ENCODE assay signal across 8 cellular contexts in the genomic region with DNA sequence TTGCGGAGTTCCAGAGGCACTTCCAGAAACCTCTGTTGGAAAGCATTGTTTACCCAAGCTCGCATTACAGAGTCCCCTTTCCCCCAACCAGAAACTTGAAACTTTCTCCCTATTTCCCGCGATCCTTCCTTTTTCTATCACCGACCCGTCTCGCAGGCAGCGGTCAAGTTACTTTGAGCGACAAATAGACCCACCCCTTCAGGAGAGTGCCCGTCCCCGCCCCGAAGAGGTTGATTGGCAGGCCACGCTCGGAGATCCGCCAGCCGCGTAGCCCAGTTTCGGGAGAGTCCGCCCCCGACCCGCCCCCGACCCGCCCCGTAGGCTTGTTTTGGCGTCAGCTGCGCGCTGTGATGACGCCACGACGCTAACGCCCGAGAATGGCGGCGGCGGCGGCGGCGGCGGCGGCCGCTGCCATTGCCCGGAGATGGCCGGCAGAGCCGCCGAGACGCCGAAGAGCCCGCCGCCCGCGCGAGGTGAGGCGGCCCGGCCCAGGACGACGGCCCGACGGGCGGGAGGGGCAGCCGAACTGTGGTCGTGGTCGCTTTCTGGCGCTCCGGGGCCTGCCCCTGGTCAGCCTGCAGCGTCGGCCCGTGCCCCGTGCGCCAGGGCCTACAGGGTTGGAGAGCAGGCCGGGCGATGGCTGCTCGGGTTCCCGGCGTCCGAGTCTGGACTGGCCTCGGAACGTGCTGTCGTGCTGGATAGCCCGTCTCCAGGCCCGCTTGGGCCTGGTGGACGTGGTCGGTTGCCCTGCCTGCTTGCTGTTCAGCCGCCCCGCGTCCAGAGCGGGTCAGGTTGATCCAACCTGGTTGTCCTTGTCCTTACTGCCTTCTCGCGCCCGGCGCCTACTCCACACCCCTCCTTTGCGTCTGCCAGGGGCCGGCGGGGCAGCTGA. TPM values are rescaled to one million over a fixed set of nuclear protein-coding genes. Genes with fewer than 3 reads are reported as not detected.
DNase-seq lines count a peak whose midpoint lies in the region; FAIRE-seq and TF ChIP-seq lines count a peak whose summit lies in the region.

Gene PSKH1, plus strand, starts transcription at position 356 of the 892 bp plus-strand sequence. CDS start 15,496 bp downstream, outside the sequence.

- H3K27me3 ChIP-seq in SJSA1 (replicated peaks) (no peaks in the 10 kb centered on the region), neuron (ENCODE audit: insufficient read depth, low read length) (no peaks in the 10 kb centered on the region)

- POLR2A ChIA-PET in HEK293 (lab: Yijun Ruan, JAX) = interaction anchor here (0.6 to 1.4 kb wide), 6 partner anchors 9 to 331 kb away, joined by 3 to 8 read pairs (median 4); partner anchors contain the start of genes RANBP10 and TSNAXIP1

- H3K27ac ChIP-seq in HEK293 (ENCODE audit: extremely low read depth, low read depth, low read length) = peak within 1 kb of the TSS; percentile 85
- H3K27ac ChIP-seq in SJSA1 = peak within 1 kb of the TSS; percentile 91

- CTCF ChIA-PET in HEK293 (lab: Yijun Ruan, JAX) = interaction anchor here (0.6 to 3.2 kb wide), 6 partner anchors 10 to 376 kb away, joined by 3 to 22 read pairs (median 4); no protein-coding TSS in a partner anchor

- H3K9me3 ChIP-seq in HEK293 (ENCODE audit: control insufficient read depth, insufficient read depth, low read depth, low read length) (no peaks in the 10 kb centered on the region), SJSA1 (replicated peaks) (peaks cover 5% of the 10 kb centered on the region; the same call in 1 of the 2 replicates), neuron (ENCODE audit: low read length) (no peaks in the 10 kb centered on the region)

- FAIRE-seq in G401.6 (lab: Jason Lieb, UNC) = peak; percentile 80

- H2AFZ ChIP-seq in neuron (ENCODE audit: low read depth, low read length) = peak within 1 kb of the TSS; percentile 77

- H3K36me3 ChIP-seq in HEK293 (ENCODE audit: control insufficient read depth in 2 of 2, insufficient read depth in 1 of 2, low read length in 2 of 2) = peaks cover 0 to 3% of the 10 kb centered on the region in 2 experiments; a peak in 2 of 3 replicates
- H3K36me3 ChIP-seq in SJSA1 = peaks cover 15% of the 10 kb centered on the region
- H3K36me3 ChIP-seq in neuron (ENCODE audit: insufficient read depth, low read length) = no peaks in the 10 kb centered on the region

- peak; percentile 27; the same call in 1 of the 2 replicates for TF ChIP-seq CTCF in HEK293 (tag by site-specific recombination; IDR thresholded peaks at IDR 0.05)

- H3K4me1 ChIP-seq in HEK293 (ENCODE audit: control insufficient read depth, insufficient read depth, low read length) (peaks cover 4% of the 10 kb centered on the region), SJSA1 (replicated peaks) (peaks cover 18% of the 10 kb centered on the region), neuron (ENCODE audit: insufficient read depth, low read length) (peaks cover 26% of the 10 kb centered on the region)

- DNase-seq in MV-4-11 (lab: John Stamatoyannopoulos, UW) (peak; percentile 94), SJSA1 (ENCODE audit: low read depth in 1 of 2, low spot score in 2 of 2) (peak; percentile 88 to 97), foreskin melanocyte (peak; percentile 83), stromal cell of bone marrow (ENCODE audit: low read depth) (peak; percentile 90)
- peak; percentile 81 to 94 (median 86) for DNase-seq in activated naive CD4-positive, alpha-beta T cell (lab: John Stamatoyannopoulos, UW)

- peak within 1 kb of the TSS; percentile 82 for H3K4me3 ChIP-seq in HEK293 (ENCODE audit: low read depth, low read length)
- H3K4me3 ChIP-seq in SJSA1 = peak within 1 kb of the TSS; percentile 100
- peak within 1 kb of the TSS; percentile 100 for H3K4me3 ChIP-seq in neuron (ENCODE audit: low read length)

TF ChIP-seq in HEK293, 187 proteins besides CTCF, POLR2A, EP300 and RAD21 (continues in another document):
- peak; percentile 87 for TF ChIP-seq YY1 (tag by site-specific recombination; IDR thresholded peaks at IDR 0.05)
- TF ChIP-seq KLF8 (tag by site-specific recombination; IDR thresholded peaks at IDR 0.05) = peak; percentile 73; the same call in 1 of the 2 replicates
- no peak for TF ChIP-seq BCL11A (tag by site-specific recombination; IDR thresholded peaks at IDR 0.05; ENCODE audit: low read depth)
- no peak for TF ChIP-seq ZNF274 (IDR thresholded peaks at IDR 0.05; ENCODE audit: low read length)
- no peak for TF ChIP-seq ZNF274 (tag by site-specific recombination; IDR thresholded peaks at IDR 0.05; ENCODE audit: borderline replicate concordance)
- TF ChIP-seq ZNF560 (tag by site-specific recombination; IDR thresholded peaks at IDR 0.05; ENCODE audit: borderline replicate concordance) = no peak
- no peak for TF ChIP-seq ZNF596 (tag by site-specific recombination; IDR thresholded peaks at IDR 0.05)
- 0 out of 2 replicates have a peak, but pooled peaks have one; percentile 19 for TF ChIP-seq ZBTB11 (tag by site-specific recombination; conservative IDR thresholded peaks at IDR 0.05; ENCODE audit: low read depth)
- peak; percentile 33; the same call in 1 of the 2 replicates for TF ChIP-seq KLF9 (tag by site-specific recombination; IDR thresholded peaks at IDR 0.05; ENCODE audit: low read depth)
- 0 out of 2 replicates have a peak, but pooled peaks have one; percentile 32 for TF ChIP-seq ZBTB44 (tag by site-specific recombination; IDR thresholded peaks at IDR 0.05)
- TF ChIP-seq ZNF600 (tag by site-specific recombination; IDR thresholded peaks at IDR 0.05) = peak; percentile 73
- peak; percentile 65 for TF ChIP-seq ZNF660 (tag by site-specific recombination; IDR thresholded peaks at IDR 0.05)
- TF ChIP-seq SP2 (tag by site-specific recombination; IDR thresholded peaks at IDR 0.05) = peak; percentile 95
- TF ChIP-seq ZNF133 (tag by site-specific recombination; IDR thresholded peaks at IDR 0.05) = no peak
- TF ChIP-seq ZNF677 (tag by site-specific recombination; IDR thresholded peaks at IDR 0.05) = peak; percentile 51; the same call in 1 of the 2 replicates
- peak; percentile 96 for TF ChIP-seq KLF10 (tag by site-specific recombination; IDR thresholded peaks at IDR 0.05)
- no peak for TF ChIP-seq TCF7L2 (IDR thresholded peaks at IDR 0.05; ENCODE audit: borderline replicate concordance, low read depth, low read length)
- TF ChIP-seq YY2 (tag by site-specific recombination; IDR thresholded peaks at IDR 0.05) = peak; percentile 84
- TF ChIP-seq ZBTB20 (tag by site-specific recombination; IDR thresholded peaks at IDR 0.05) = peak; percentile 33; the same call in 1 of the 2 replicates

RNA-seq across cellular contexts. Expression of gene PSKH1, which starts in this region (rescaled TPM):
- total RNA-seq in SJSA1 (2014; rRNA removed; shearing (Covaris generic)) = 6.4 and 10.6 TPM in 2 replicates

Comparison
In these comparisons a context has a peak if more than half of its experiments do, and no peak if none do; other contexts are left out.
1. Peak in every context shown above with its lines: DNase-seq, H3K4me3 ChIP-seq and H3K27ac ChIP-seq.